Comparison of ENCODE assay signal across 15 cellular contexts in the genomic region with DNA sequence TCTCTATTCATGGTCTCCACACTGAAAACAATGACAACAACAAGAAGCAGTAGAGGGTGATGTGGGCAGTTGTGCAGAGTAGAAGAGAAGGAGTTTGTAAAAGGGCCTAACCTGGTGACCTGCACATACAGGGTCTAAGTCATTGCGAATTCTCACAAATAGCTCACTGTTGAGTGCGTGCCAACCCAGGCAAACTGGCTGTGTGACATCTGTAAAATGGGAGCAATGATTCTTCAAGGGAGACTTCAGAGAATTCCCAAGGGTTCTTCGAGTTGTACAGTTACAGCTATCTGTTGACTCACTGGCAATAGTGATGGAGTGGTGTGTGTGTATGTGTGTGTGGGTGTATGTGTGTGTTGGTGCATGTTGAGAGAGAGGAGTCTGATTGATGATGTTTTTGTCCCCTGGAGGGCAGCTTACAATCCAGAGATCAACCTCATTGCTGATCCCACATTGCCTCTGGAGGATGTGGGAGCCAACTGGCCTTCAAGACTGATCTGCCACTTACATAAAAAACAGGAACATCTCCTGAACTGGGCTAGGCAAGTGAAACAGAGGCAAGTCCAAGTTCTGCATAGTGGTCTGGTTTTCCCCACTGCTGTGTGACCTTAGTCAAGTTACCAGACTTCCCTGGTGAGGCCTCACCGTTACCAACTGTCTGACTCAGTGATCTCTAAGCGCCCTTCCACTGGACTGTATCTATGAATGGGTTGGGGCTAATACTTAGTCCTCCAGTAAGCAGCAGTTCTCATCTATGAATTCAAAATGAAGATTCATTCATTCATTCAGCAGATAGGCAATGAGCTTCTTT. TPM values are rescaled to one million over a fixed set of nuclear protein-coding genes. Genes with fewer than 3 reads are reported as not detected.
DNase-seq lines count a peak whose midpoint lies in the region; ATAC-seq and TF ChIP-seq lines count a peak whose summit lies in the region.
"Had no signal": no experiment of that assay in that cellular context is flagged by ENCODE, and none has a peak within 500 bp of the region (broad histone marks: within the 10 kb centered on the region; RNA-seq: fewer than 3 reads in every experiment).

No MANE protein-coding gene starts in this region.

- no peak overlapping the region for H3K4ac ChIP-seq in neuronal stem cell (ENCODE audit: low read length)

- H3K23ac ChIP-seq in neuronal stem cell (ENCODE audit: low read depth, low read length, poor library complexity): no peak overlapping the region

- no peak overlapping the region for H3K4me2 ChIP-seq in neuronal stem cell (ENCODE audit: insufficient read depth, low read length, poor library complexity, severe bottlenecking)

- H2BK5ac ChIP-seq in neuronal stem cell (ENCODE audit: low read length): no peak overlapping the region

- H2AFZ ChIP-seq in neuronal stem cell (ENCODE audit: low read length): no peak overlapping the region

- no peak overlapping the region for H3K4me3 ChIP-seq in RWPE2 (ENCODE audit: severe bottlenecking)
- peak overlapping the region in 1 of 2 donors; percentile 85 for H3K4me3 ChIP-seq in esophagus (ENCODE audit: low read depth in 1 of 2, low read length in 2 of 2)
- H3K4me3 ChIP-seq in neuronal stem cell (ENCODE audit: low read length in 2 of 2): no peak overlapping the region
- H3K4me3 ChIP-seq: BLaER1 treated with 17β-estradiol and CSF1 and Interleukin-3, amounts not matched to agents 10 nM and 100 nM; Peyer's patch had no signal

- TF ChIP-seq CTCF in RWPE2 (IDR thresholded peaks at IDR 0.05; ENCODE audit: poor library complexity, severe bottlenecking): no peak

- no peak overlapping the region for H4K8ac ChIP-seq in neuronal stem cell (ENCODE audit: low read depth, low read length)

- H4K91ac ChIP-seq in neuronal stem cell (ENCODE audit: low read depth, low read length, poor library complexity): no peak overlapping the region

- H3K18ac ChIP-seq in neuronal stem cell (ENCODE audit: low read length): peak overlapping the region; percentile 41

- peak; percentile 26 for DNase-seq in G401 (ENCODE audit: low spot score)
- DNase-seq in RWPE2 (ENCODE audit: low spot score): no peak
- no peak for DNase-seq in neuronal stem cell (ENCODE audit: low spot score)
- no peak for DNase-seq in NCI-H1694 (lab: John Stamatoyannopoulos, UW)
- DNase-seq in HT-29 (ENCODE audit: low spot score): no peak
- no peak for DNase-seq in NCI-H1105 treated with DMSO at 0.1 percent for 48 hours (lab: John Stamatoyannopoulos, UW)
- DNase-seq: H9, NCI-H1092 treated with DMSO at 0.1 percent for 48 hours, NCI-H187 treated with DMSO at 0.1 percent for 48 hours, NCI-H2171 treated with DMSO at 0.1 percent for 48 hours, NCI-H510A, Peyer's patch had no signal

- H3K4me1 ChIP-seq in RWPE2 (ENCODE audit: insufficient read depth, poor library complexity, severe bottlenecking) (peaks cover 53% of the 10 kb centered on the region), esophagus (ENCODE audit: control insufficient read depth in 2 of 2, insufficient read depth in 2 of 2, low read length in 1 of 2) (peaks cover 0 to 11% of the 10 kb centered on the region in 2 donors), neuronal stem cell (ENCODE audit: control insufficient read depth in 2 of 2, insufficient read depth in 1 of 2, low read depth in 1 of 2, low read length in 2 of 2) (peaks cover 0 to 5% of the 10 kb centered on the region in 2 donors)
- H3K4me1 ChIP-seq: Peyer's patch had no signal

- H3K36me3 ChIP-seq in RWPE2 (ENCODE audit: low read depth): peaks cover 47% of the 10 kb centered on the region
- peaks cover 0 to 6% of the 10 kb centered on the region in 2 donors for H3K36me3 ChIP-seq in esophagus (ENCODE audit: control insufficient read depth in 2 of 2, insufficient read depth in 2 of 2, low read length in 1 of 2)
- H3K36me3 ChIP-seq in neuronal stem cell (replicated peaks in 1 of 2; ENCODE audit: control insufficient read depth in 2 of 2, insufficient read depth in 2 of 2, low read length in 2 of 2): no peaks in the 10 kb centered on the region
- H3K36me3 ChIP-seq: BLaER1 treated with 17β-estradiol and CSF1 and Interleukin-3, amounts not matched to agents 10 nM and 100 nM; Peyer's patch had no signal

- H2BK12ac ChIP-seq in neuronal stem cell (ENCODE audit: low read length): no peak overlapping the region

- H3K9ac ChIP-seq in neuronal stem cell (ENCODE audit: low read depth, low read length, poor library complexity): no peak overlapping the region
- H3K9ac ChIP-seq: BLaER1 treated with 17β-estradiol and CSF1 and Interleukin-3, amounts not matched to agents 10 nM and 100 nM had no signal

- H3K14ac ChIP-seq in neuronal stem cell (ENCODE audit: low read length): no peak overlapping the region

- no peak overlapping the region for H2BK120ac ChIP-seq in neuronal stem cell (ENCODE audit: low read depth, low read length)

- no peak for ATAC-seq in RWPE2 (ENCODE audit: low read depth)
- no peak for ATAC-seq in HG03045 (IDR thresholded peaks at IDR 0.05; ENCODE audit: unreplicated experiment)

- H3K27me3 ChIP-seq in RWPE2 (ENCODE audit: insufficient read depth, poor library complexity, severe bottlenecking) (no peaks in the 10 kb centered on the region), esophagus (ENCODE audit: control insufficient read depth in 1 of 2, insufficient read depth in 2 of 2, low read length in 2 of 2) (no peaks in the 10 kb centered on the region), neuronal stem cell (ENCODE audit: control insufficient read depth in 3 of 3, insufficient read depth in 3 of 3, low read depth in 1 of 3, low read length in 3 of 3) (peaks cover 0 to 48% (median 0%) of the 10 kb centered on the region in 3 experiments)
- H3K27me3 ChIP-seq: BLaER1 treated with 17β-estradiol and CSF1 and Interleukin-3, amounts not matched to agents 10 nM and 100 nM; Peyer's patch had no signal

- H2BK15ac ChIP-seq in neuronal stem cell (ENCODE audit: low read length): no peak overlapping the region

- no peaks in the 10 kb centered on the region for H3K9me3 ChIP-seq in RWPE2 (ENCODE audit: severe bottlenecking)
- H3K9me3 ChIP-seq in esophagus (ENCODE audit: control insufficient read depth in 2 of 2, insufficient read depth in 1 of 2, low read depth in 1 of 2, low read length in 1 of 2): no peaks in the 10 kb centered on the region
- H3K9me3 ChIP-seq in neuronal stem cell (replicated peaks in 1 of 2; ENCODE audit: control insufficient read depth in 2 of 2, insufficient read depth in 1 of 2, low read depth in 1 of 2, low read length in 2 of 2): no peaks in the 10 kb centered on the region
- H3K9me3 ChIP-seq: BLaER1 treated with 17β-estradiol and CSF1 and Interleukin-3, amounts not matched to agents 10 nM and 100 nM; Peyer's patch had no signal

- in situ Hi-C loops in G401 (cut with HindIII; ENCODE audit: low sequenced_read_pairs): no loop called here

- 65 to 79% methylated on average over 5 of the region's 5 CpGs for WGBS in esophagus, 2 donors
- WGBS in neuronal stem cell (ENCODE audit: extremely low coverage in 2 of 2, insufficient read length in 2 of 2, insufficient replicate concordance in 1 of 2), 2 donors: no CpG with 5 or more reads among the region's 5 CpGs

- H2AK5ac ChIP-seq in neuronal stem cell (ENCODE audit: low read depth, low read length): no peak overlapping the region

- H3K27ac ChIP-seq in RWPE2 (ENCODE audit: poor library complexity, severe bottlenecking): peak overlapping the region; percentile 74
- peak overlapping the region; percentile 36 to 40 for H3K27ac ChIP-seq in esophagus (ENCODE audit: low read depth in 2 of 2, low read length in 1 of 2)
- no peak overlapping the region for H3K27ac ChIP-seq in neuronal stem cell (replicated peaks; ENCODE audit: low read length)
- H3K27ac ChIP-seq: BLaER1 treated with 17β-estradiol and CSF1 and Interleukin-3, amounts not matched to agents 10 nM and 100 nM; Peyer's patch had no signal

- no peaks in the 10 kb centered on the region for H3K79me1 ChIP-seq in neuronal stem cell (ENCODE audit: low read depth, low read length)

RNA-seq across cellular contexts. Expression of gene FAT2, which starts 3.1 kb away (rescaled TPM):
- total RNA-seq in G401 (2014; rRNA removed; shearing (Covaris generic)): not detected in 2 replicates
- 10 to 100 TPM; 29.5 to 33.8 TPM for polyA plus RNA-seq in esophagus
- polyA plus RNA-seq in neuronal stem cell (2013, experiment 1 of 2): 0.07 TPM
- polyA plus RNA-seq in neuronal stem cell (2013, experiment 2 of 2): 0.03 TPM
- total RNA-seq in HT-29 (2014; rRNA removed; shearing (Covaris generic)): not detected in 2 replicates
